23 cellular contexts compared by ENCODE assay signal in genomic region chr7:22195402-22195801, GRCh38.
DNase-seq lines count a peak whose midpoint lies in the region; ATAC-seq, FAIRE-seq and TF ChIP-seq lines count a peak whose summit lies in the region.
"Had no signal": no experiment of that assay in that cellular context is flagged by ENCODE, and none has a peak within 500 bp of the region (broad histone marks: within the 10 kb centered on the region; RNA-seq: fewer than 3 reads in every experiment).

No MANE protein-coding gene starts in this region.

- peak; percentile 28 for DNase-seq in GM12865 (ENCODE audit: low read depth)
- DNase-seq in NCI-H2107 treated with DMSO at 0.1 percent for 48 hours (lab: John Stamatoyannopoulos, UW; ENCODE audit: unreplicated experiment) = no peak
- no peak for DNase-seq in iPS-NIHi7 (ENCODE audit: extremely low spot score)
- no peak for DNase-seq in LoVo (ENCODE audit: low spot score)
- DNase-seq: AML-193; CD8-positive, alpha-beta T cell; DND-41; NCI-H1092; NCI-H1436; NCI-H2081; NCI-H226; NCI-H524 had no signal

- peak; percentile 21 for FAIRE-seq in islet of Langerhans (lab: Jason Lieb, UNC)
- FAIRE-seq: HepG2, K562 had no signal

- no peak overlapping the region for H3K4me3 ChIP-seq in GM12865 (ENCODE audit: low read depth, low read length)
- no peak overlapping the region for H3K4me3 ChIP-seq in OCI-LY3 (ENCODE audit: low read length)
- H3K4me3 ChIP-seq: GM23338, HAP-1, K562, SJSA1 had no signal

- TF ChIP-seq CTCF in GM12865 (IDR thresholded peaks at IDR 0.05; ENCODE audit: insufficient read depth, low read depth, low read length, missing control alignments) (no peak), OCI-LY3 (IDR thresholded peaks at IDR 0.05; ENCODE audit: low read depth, low read length) (no peak)

- H3K9me3 ChIP-seq in OCI-LY3 (ENCODE audit: insufficient read depth, low read length) = no peaks in the 10 kb centered on the region
- H3K9me3 ChIP-seq: HAP-1, SJSA1 had no signal

- H4K20me1 ChIP-seq in OCI-LY3 (ENCODE audit: insufficient read depth, low read length) = 0 out of 2 replicates have a peak, but pooled peaks cover 4% of the 10 kb centered on the region

- no peaks in the 10 kb centered on the region for H3K27me3 ChIP-seq in OCI-LY3 (ENCODE audit: low read depth, low read length)

- no peaks in the 10 kb centered on the region for H3K36me3 ChIP-seq in OCI-LY3 (replicated peaks; ENCODE audit: low read depth, low read length)
- H3K36me3 ChIP-seq: HAP-1, SJSA1 had no signal

- ATAC-seq in GM19463 (IDR thresholded peaks at IDR 0.05; ENCODE audit: unreplicated experiment) (peak; percentile 56), GM19467 (IDR thresholded peaks at IDR 0.05; ENCODE audit: unreplicated experiment) (no peak)
- ATAC-seq: CD8-positive, alpha-beta T cell; GM23338; HepG2; K562; Right ventricle myocardium inferior had no signal

- no peaks in the 10 kb centered on the region for H3K79me2 ChIP-seq in OCI-LY3 (ENCODE audit: low read length)

- H2AFZ ChIP-seq in OCI-LY3 (ENCODE audit: low read depth, low read length) = no peak overlapping the region
- H2AFZ ChIP-seq: GM23338 had no signal

- H3K27ac ChIP-seq in OCI-LY3 (ENCODE audit: low read length) = no peak overlapping the region
- H3K27ac ChIP-seq: HL-60, SJSA1 had no signal

- H3K9ac ChIP-seq in OCI-LY3 (ENCODE audit: low read length) = no peak overlapping the region

- peaks cover 11% of the 10 kb centered on the region for H3K4me1 ChIP-seq in OCI-LY3 (ENCODE audit: low read length)
- H3K4me1 ChIP-seq: SJSA1 had no signal

- H3K4me2 ChIP-seq in OCI-LY3 (ENCODE audit: low read length) = peak overlapping the region; percentile 23
- H3K4me2 ChIP-seq: GM23338 had no signal
